In the genomic region with DNA sequence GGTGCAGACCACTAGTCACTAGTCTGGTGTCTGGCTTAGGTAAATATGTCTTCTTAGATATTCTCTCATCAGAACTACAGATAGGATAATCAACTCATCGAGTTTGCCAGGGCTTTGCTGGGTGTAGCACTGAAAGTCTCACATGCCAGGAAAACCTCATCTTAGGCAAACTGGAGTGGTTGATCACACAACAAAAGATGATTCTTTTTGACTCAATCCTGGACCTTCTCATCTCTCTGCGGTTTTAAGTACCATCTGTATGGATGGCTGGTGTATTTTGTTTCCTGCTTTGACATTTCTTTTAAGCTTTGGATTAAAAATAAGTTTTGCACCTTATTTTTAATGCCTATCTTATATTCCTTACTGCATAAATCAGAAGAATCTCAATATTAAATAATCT, we compare ENCODE assay signal across 20 cellular contexts. TPM values are rescaled to one million over a fixed set of nuclear protein-coding genes. Genes with fewer than 3 reads are reported as not detected.
DNase-seq lines count a peak whose midpoint lies in the region; ATAC-seq and TF ChIP-seq lines count a peak whose summit lies in the region.
"Had no signal": no experiment of that assay in that cellular context is flagged by ENCODE, and none has a peak within 500 bp of the region (broad histone marks: within the 10 kb centered on the region; RNA-seq: fewer than 3 reads in every experiment).

No MANE protein-coding gene starts in this region.

- H3K27ac Mint-ChIP-seq in activated naive CD4-positive, alpha-beta T cell treated with anti-CD3 and anti-CD28 coated beads, Interleukin-2, amount 10 ng/mL, durations not matched to agents 7 days and 5 days = peak overlapping the region; percentile 13
- H3K27ac Mint-ChIP-seq in CD8-positive, alpha-beta memory T cell = peak overlapping the region in 7 of 8 donors; percentile 25 to 94 (median 60)
- peak overlapping the region; percentile 40 for H3K27ac Mint-ChIP-seq in activated CD8-positive, alpha-beta T cell treated with anti-CD3 and anti-CD28 coated beads for 36 hours
- peak overlapping the region; percentile 47 to 61 for H3K27ac Mint-ChIP-seq in natural killer cell

- H3K9me3 Mint-ChIP-seq in activated naive CD4-positive, alpha-beta T cell treated with anti-CD3 and anti-CD28 coated beads, Interleukin-2, amount 10 ng/mL, durations not matched to agents 7 days and 5 days = no peaks in the 10 kb centered on the region
- no peaks in the 10 kb centered on the region for H3K9me3 Mint-ChIP-seq in CD8-positive, alpha-beta memory T cell
- no peaks in the 10 kb centered on the region for H3K9me3 Mint-ChIP-seq in activated CD8-positive, alpha-beta T cell treated with anti-CD3 and anti-CD28 coated beads for 36 hours
- no peaks in the 10 kb centered on the region for H3K9me3 Mint-ChIP-seq in natural killer cell

- H3K27ac ChIP-seq in CD8-positive, alpha-beta memory T cell (ENCODE audit: low read depth, low read length) = no peak overlapping the region
- H3K27ac ChIP-seq: Peyer's patch had no signal

- DNase-seq in activated naive CD4-positive, alpha-beta T cell treated with anti-CD3 and anti-CD28 coated beads, Interleukin-2, amount 10 ng/mL, durations not matched to agents 7 days and 5 days = no peak
- DNase-seq in activated naive CD4-positive, alpha-beta T cell (lab: John Stamatoyannopoulos, UW) = no peak
- no peak for DNase-seq in CD8-positive, alpha-beta memory T cell
- no peak for DNase-seq in activated CD8-positive, alpha-beta T cell treated with anti-CD3 and anti-CD28 coated beads for 36 hours
- DNase-seq in natural killer cell = no peak
- no peak for DNase-seq in stimulated activated CD4-positive, alpha-beta T cell treated with anti-CD3 and anti-CD28 coated beads, Interleukin-4, amount 100 ng/mL, for 4 hours
- DNase-seq: ACHN, AML-193, DMS79 treated with DMSO at 0.1 percent for 48 hours, IMR-90, Kasumi-1, MM.1S, NCI-H1105, NCI-H1694 treated with DMSO at 0.1 percent for 48 hours, NCI-H2107, NCI-H2227 treated with DMSO at 0.1 percent for 48 hours, NCI-H524, Peyer's patch had no signal

- peaks cover 5% of the 10 kb centered on the region for H3K4me1 ChIP-seq in CD8-positive, alpha-beta memory T cell (ENCODE audit: insufficient read depth, low read length)
- H3K4me1 ChIP-seq: Peyer's patch had no signal

- CTCF ChIA-PET in activated naive CD4-positive, alpha-beta T cell treated with anti-CD3 and anti-CD28 coated beads, Interleukin-2, amount 10 ng/mL, durations not matched to agents 7 days and 5 days (lab: Charles Lee) = no interaction called here
- CTCF ChIA-PET in CD8-positive, alpha-beta memory T cell (lab: Charles Lee) = interaction anchor here (1.3 kb wide), 1 partner anchor 11 kb away, joined by 3 read pairs; the partner anchor contains the start of gene GBP2
- CTCF ChIA-PET in activated CD8-positive, alpha-beta T cell treated with anti-CD3 and anti-CD28 coated beads for 36 hours (lab: Charles Lee) = interaction anchor here (0.9 kb wide), 2 partner anchors 29 to 244 kb away, joined by 3 to 5 read pairs; no protein-coding TSS in a partner anchor

- intact Hi-C loops in activated CD8-positive, alpha-beta T cell treated with anti-CD3 and anti-CD28 coated beads for 36 hours (cut with micrococcal nuclease) = no loop called here
- intact Hi-C loops in natural killer cell (cut with micrococcal nuclease) = no loop called here

- H3K36me3 Mint-ChIP-seq in activated naive CD4-positive, alpha-beta T cell treated with anti-CD3 and anti-CD28 coated beads, Interleukin-2, amount 10 ng/mL, durations not matched to agents 7 days and 5 days = peaks cover 56% of the 10 kb centered on the region
- peaks cover 29 to 59% (median 40%) of the 10 kb centered on the region in 3 donors for H3K36me3 Mint-ChIP-seq in CD8-positive, alpha-beta memory T cell
- H3K36me3 Mint-ChIP-seq in activated CD8-positive, alpha-beta T cell treated with anti-CD3 and anti-CD28 coated beads for 36 hours (ENCODE audit: low read depth) = peaks cover 71% of the 10 kb centered on the region
- peaks cover 44% of the 10 kb centered on the region for H3K36me3 Mint-ChIP-seq in natural killer cell

- peaks cover 27% of the 10 kb centered on the region for H3K4me1 Mint-ChIP-seq in activated naive CD4-positive, alpha-beta T cell treated with anti-CD3 and anti-CD28 coated beads, Interleukin-2, amount 10 ng/mL, durations not matched to agents 7 days and 5 days
- H3K4me1 Mint-ChIP-seq in CD8-positive, alpha-beta memory T cell = peaks cover 37 to 46% (median 41%) of the 10 kb centered on the region in 3 donors
- H3K4me1 Mint-ChIP-seq in activated CD8-positive, alpha-beta T cell treated with anti-CD3 and anti-CD28 coated beads for 36 hours (ENCODE audit: low read depth) = peaks cover 42% of the 10 kb centered on the region
- H3K4me1 Mint-ChIP-seq in natural killer cell = peaks cover 17 to 31% of the 10 kb centered on the region in 2 donors

- H3K4me3 ChIP-seq in CD8-positive, alpha-beta memory T cell (ENCODE audit: low read length) = no peak overlapping the region
- H3K4me3 ChIP-seq: Peyer's patch had no signal

- no peaks in the 10 kb centered on the region for H3K27me3 Mint-ChIP-seq in activated naive CD4-positive, alpha-beta T cell treated with anti-CD3 and anti-CD28 coated beads, Interleukin-2, amount 10 ng/mL, durations not matched to agents 7 days and 5 days
- H3K27me3 Mint-ChIP-seq in CD8-positive, alpha-beta memory T cell = no peaks in the 10 kb centered on the region
- H3K27me3 Mint-ChIP-seq in activated CD8-positive, alpha-beta T cell treated with anti-CD3 and anti-CD28 coated beads for 36 hours = no peaks in the 10 kb centered on the region
- no peaks in the 10 kb centered on the region for H3K27me3 Mint-ChIP-seq in natural killer cell (ENCODE audit: low read depth in 2 of 2)

- no peak for ATAC-seq in activated CD8-positive, alpha-beta T cell treated with anti-CD3 and anti-CD28 coated beads for 36 hours
- ATAC-seq in natural killer cell (no peak), HG02885 (IDR thresholded peaks at IDR 0.05; ENCODE audit: poor library complexity, unreplicated experiment) (no peak)
- ATAC-seq: Right ventricle myocardium inferior had no signal

- no peak overlapping the region for H3K4me3 Mint-ChIP-seq in activated naive CD4-positive, alpha-beta T cell treated with anti-CD3 and anti-CD28 coated beads, Interleukin-2, amount 10 ng/mL, durations not matched to agents 7 days and 5 days
- H3K4me3 Mint-ChIP-seq in CD8-positive, alpha-beta memory T cell = no peak overlapping the region
- no peak overlapping the region for H3K4me3 Mint-ChIP-seq in activated CD8-positive, alpha-beta T cell treated with anti-CD3 and anti-CD28 coated beads for 36 hours
- no peak overlapping the region for H3K4me3 Mint-ChIP-seq in natural killer cell

- no peak for TF ChIP-seq CTCF in activated CD8-positive, alpha-beta T cell treated with anti-CD3 and anti-CD28 coated beads for 36 hours (IDR thresholded peaks at IDR 0.05)
- TF ChIP-seq CTCF in natural killer cell (IDR thresholded peaks at IDR 0.05) = no peak

- H3K36me3 ChIP-seq in CD8-positive, alpha-beta memory T cell (ENCODE audit: insufficient read depth, low read length) = peaks cover 71% of the 10 kb centered on the region

- H3K27me3 ChIP-seq in CD8-positive, alpha-beta memory T cell (ENCODE audit: insufficient read depth, low read length, poor library complexity, severe bottlenecking) = no peaks in the 10 kb centered on the region
- H3K27me3 ChIP-seq: Peyer's patch had no signal

- H3K9me3 ChIP-seq in CD8-positive, alpha-beta memory T cell (ENCODE audit: low read length) = no peaks in the 10 kb centered on the region
- H3K9me3 ChIP-seq: Peyer's patch had no signal

- POLR2A ChIA-PET in CD8-positive, alpha-beta memory T cell (lab: Charles Lee) = no interaction called here
- POLR2A ChIA-PET in activated CD8-positive, alpha-beta T cell treated with anti-CD3 and anti-CD28 coated beads for 36 hours (lab: Charles Lee) = interaction anchor here (1.1 to 4.6 kb wide), 2 partner anchors 11 to 84 kb away, joined by 3 to 29 read pairs; partner anchors contain the start of genes GBP2 and GBP4

RNA-seq across cellular contexts. Expression of gene GBP2, which starts 11.3 kb away (rescaled TPM):
- 100 to 1,000 TPM; 155 to 165 TPM for total RNA-seq in CD8-positive, alpha-beta memory T cell
- polyA plus RNA-seq in CD8-positive, alpha-beta memory T cell = 148 TPM
- 100 to 1,000 TPM; 181 to 189 TPM for total RNA-seq in activated CD8-positive, alpha-beta T cell treated with anti-CD3 and anti-CD28 coated beads for 36 hours
- total RNA-seq in natural killer cell = 100 to 1,000 TPM; 117 to 153 (median 144) TPM

RNA-seq across cellular contexts. Expression of gene GBP1, which starts 49.7 kb away (rescaled TPM):
- 10 to 100 TPM; 52.1 to 53.0 TPM for total RNA-seq in CD8-positive, alpha-beta memory T cell
- 77.4 TPM for polyA plus RNA-seq in CD8-positive, alpha-beta memory T cell
- total RNA-seq in activated CD8-positive, alpha-beta T cell treated with anti-CD3 and anti-CD28 coated beads for 36 hours = 10 to 100 TPM; 69.6 to 71.5 TPM
- total RNA-seq in natural killer cell = 10 to 100 TPM; 32.0 to 41.2 (median 34.8) TPM
